Comparison of ENCODE assay signal across 29 cellular contexts in the genomic region with DNA sequence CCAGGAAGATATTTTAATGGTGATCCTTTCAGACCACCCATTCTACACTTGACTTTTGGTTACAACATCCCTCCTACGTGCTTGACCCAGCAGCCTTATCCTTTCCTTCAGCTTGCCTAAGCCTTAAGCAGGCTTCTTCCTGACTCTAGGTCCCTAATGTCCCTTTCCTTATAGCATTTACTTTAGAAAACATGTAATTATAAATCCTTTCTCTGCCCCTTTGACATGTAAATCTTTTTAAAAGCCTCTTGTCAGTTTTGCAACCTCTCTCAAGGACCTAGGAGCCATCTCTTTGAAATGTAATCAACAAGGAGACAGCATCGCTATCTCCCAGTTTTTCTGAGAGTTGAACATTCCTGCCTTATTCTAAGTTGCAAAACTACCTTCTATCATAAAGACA.
"Had no signal": no experiment of that assay in that cellular context is flagged by ENCODE, and none has a peak within 500 bp of the region (broad histone marks: within the 10 kb centered on the region; RNA-seq: fewer than 3 reads in every experiment).

No MANE protein-coding gene starts in this region.

- H3K36me3 ChIP-seq: colonic mucosa, prostate gland, spleen, tibial nerve, upper lobe of right lung, vagina had no signal

- H3K27me3 ChIP-seq: colonic mucosa, foreskin keratinocyte, hepatocyte, spleen, testis, tibial nerve, upper lobe of right lung, vagina had no signal

- H3K27me3 Mint-ChIP-seq: naive B cell; stimulated activated naive B cell treated with anti-CD40 and anti-IgM and Interleukin-4, amounts not matched to agents 10 μg/mL and 1 μg/mL and 100 μg/mL, for 72 hours; stimulated activated naive CD8-positive, alpha-beta T cell treated with anti-CD3 and anti-CD28 coated beads, Interleukin-15, amount 100 ng/mL, for 72 hours had no signal

- DNase-seq: colonic mucosa; dermis blood vessel endothelial cell; effector CD4-positive, alpha-beta T cell; erythroblast; foreskin keratinocyte; head of caudate nucleus; left colon; left ventricle myocardium superior; mesenchymal stem cell; naive B cell; nephron progenitor cell; retina; spleen; stimulated activated CD4-positive, alpha-beta T cell treated with anti-CD3 and anti-CD28 coated beads, Interleukin-15, amount 100 ng/mL, for 24 hours; stimulated activated CD4-positive, alpha-beta T cell treated with anti-CD3 and anti-CD28 coated beads, Interleukin-1b, Interleukin-23, amount 100 ng/mL, for 48 hours; stimulated activated CD4-positive, alpha-beta T cell treated with anti-CD3 and anti-CD28 coated beads, Interleukin-4, amount 100 ng/mL, for 24 hours; stimulated activated naive B cell treated with anti-CD40 and anti-IgM and Interleukin-4, amounts not matched to agents 10 μg/mL and 1 μg/mL and 100 μg/mL, for 72 hours; stimulated activated naive CD8-positive, alpha-beta T cell treated with anti-CD3 and anti-CD28 coated beads, Interleukin-15, amount 100 ng/mL, for 72 hours; testis; upper lobe of right lung had no signal

- H3K9me3 ChIP-seq: colonic mucosa, prostate gland, spleen, testis, tibial nerve, upper lobe of right lung, vagina had no signal

- H3K27ac Mint-ChIP-seq: endodermal cell; naive B cell; stimulated activated naive B cell treated with anti-CD40 and anti-IgM and Interleukin-4, amounts not matched to agents 10 μg/mL and 1 μg/mL and 100 μg/mL, for 72 hours; stimulated activated naive CD8-positive, alpha-beta T cell treated with anti-CD3 and anti-CD28 coated beads, Interleukin-15, amount 100 ng/mL, for 72 hours had no signal

- H3K4me1 ChIP-seq: colonic mucosa, foreskin keratinocyte, parathyroid adenoma, prostate gland, spleen, testis, upper lobe of right lung, vagina had no signal

- H3K27ac ChIP-seq: colonic mucosa, foreskin keratinocyte, hepatocyte, parathyroid adenoma, prostate gland, spleen, testis, upper lobe of right lung, vagina had no signal

- ATAC-seq: foreskin keratinocyte; left colon; left ventricle myocardium superior; sciatic nerve; stimulated activated naive B cell treated with anti-CD40 and anti-IgM and Interleukin-4, amounts not matched to agents 10 μg/mL and 1 μg/mL and 100 μg/mL, for 72 hours; stimulated activated naive CD8-positive, alpha-beta T cell treated with anti-CD3 and anti-CD28 coated beads, Interleukin-15, amount 100 ng/mL, for 72 hours; upper lobe of right lung had no signal

- H3K4me1 Mint-ChIP-seq: naive B cell; stimulated activated naive B cell treated with anti-CD40 and anti-IgM and Interleukin-4, amounts not matched to agents 10 μg/mL and 1 μg/mL and 100 μg/mL, for 72 hours; stimulated activated naive CD8-positive, alpha-beta T cell treated with anti-CD3 and anti-CD28 coated beads, Interleukin-15, amount 100 ng/mL, for 72 hours had no signal

- H3K9me3 Mint-ChIP-seq: endodermal cell, nephron progenitor cell had no signal

- H3K36me3 Mint-ChIP-seq: naive B cell; stimulated activated naive B cell treated with anti-CD40 and anti-IgM and Interleukin-4, amounts not matched to agents 10 μg/mL and 1 μg/mL and 100 μg/mL, for 72 hours had no signal

- FAIRE-seq: endothelial cell of umbilical vein had no signal

- H3K4me3 ChIP-seq: colonic mucosa, hepatocyte, lung, prostate gland, spleen, testis, tibial nerve, upper lobe of right lung, vagina had no signal

- H3K4me3 Mint-ChIP-seq: endodermal cell; naive B cell; nephron progenitor cell; stimulated activated naive B cell treated with anti-CD40 and anti-IgM and Interleukin-4, amounts not matched to agents 10 μg/mL and 1 μg/mL and 100 μg/mL, for 72 hours; stimulated activated naive CD8-positive, alpha-beta T cell treated with anti-CD3 and anti-CD28 coated beads, Interleukin-15, amount 100 ng/mL, for 72 hours had no signal
